In the genomic region with DNA sequence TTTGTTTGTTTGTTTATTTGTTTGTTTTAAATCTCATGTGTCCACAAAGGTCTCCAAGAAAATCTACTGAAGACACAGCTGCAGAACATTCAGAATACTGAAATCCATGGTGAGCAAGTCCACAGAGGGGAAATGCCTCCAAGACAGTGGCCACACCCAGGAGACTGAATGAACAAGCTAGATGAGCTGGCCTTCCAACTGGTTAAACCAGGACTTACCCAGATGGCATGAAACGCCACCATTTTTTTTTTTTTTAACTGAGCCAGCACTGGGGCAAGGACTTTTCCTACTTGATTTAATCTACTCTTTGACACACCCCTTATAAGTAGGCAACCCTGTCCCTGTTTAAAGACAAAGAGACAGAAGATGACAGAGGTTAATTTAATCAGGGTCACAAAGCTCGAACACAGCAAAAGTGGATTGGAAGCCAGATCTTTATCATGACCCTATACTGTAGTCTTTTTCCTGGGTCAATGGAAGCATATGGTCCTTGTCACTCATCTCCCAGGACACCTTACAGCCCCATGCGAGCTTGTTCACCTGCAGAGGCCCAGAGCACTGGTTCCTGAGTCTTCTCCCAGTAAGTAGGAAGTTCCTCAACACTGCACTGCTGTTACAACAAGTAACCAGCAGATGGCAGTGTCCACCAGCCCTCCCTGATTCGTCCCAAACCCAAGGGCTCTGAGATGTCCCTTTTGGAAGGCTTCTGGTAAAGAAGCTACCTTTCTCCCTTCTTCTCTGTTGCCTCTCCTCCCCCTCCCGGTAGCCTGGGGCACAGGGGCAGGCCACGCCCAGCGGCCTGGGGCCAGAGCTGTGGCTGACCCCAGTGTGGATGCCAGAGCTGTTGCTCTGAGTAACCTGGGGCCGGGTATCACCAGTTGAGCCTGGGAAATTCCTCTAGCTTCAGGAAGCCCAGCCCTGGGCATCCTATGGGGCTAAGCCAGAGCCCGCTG, we compare ENCODE assay signal across 8 cellular contexts. TPM values are rescaled to one million over a fixed set of nuclear protein-coding genes. Genes with fewer than 3 reads are reported as not detected.
DNase-seq lines count a peak whose midpoint lies in the region; ATAC-seq and TF ChIP-seq lines count a peak whose summit lies in the region.

No MANE protein-coding gene starts in this region.

- no peak overlapping the region for H3K27ac Mint-ChIP-seq in activated CD4-positive, alpha-beta T cell treated with anti-CD3 and anti-CD28 coated beads, Interleukin-2, amount 10 ng/mL, durations not matched to agents 24 days and 14 days

- peak; percentile 98 for TF ChIP-seq CTCF in AG09319 (IDR thresholded peaks at IDR 0.05; ENCODE audit: low read depth, low read length)
- TF ChIP-seq CTCF in lower leg skin (IDR thresholded peaks at IDR 0.05) = peak in 2 of 3 donors; percentile 56 to 61

- H3K4me3 ChIP-seq in lower leg skin (ENCODE audit: low read depth, poor library complexity, severe bottlenecking) = no peak overlapping the region

- H3K4me1 Mint-ChIP-seq in activated CD4-positive, alpha-beta T cell treated with anti-CD3 and anti-CD28 coated beads, Interleukin-2, amount 10 ng/mL, durations not matched to agents 24 days and 14 days = peaks cover 2% of the 10 kb centered on the region

- no peak overlapping the region for H3K4me3 Mint-ChIP-seq in activated CD4-positive, alpha-beta T cell treated with anti-CD3 and anti-CD28 coated beads, Interleukin-2, amount 10 ng/mL, durations not matched to agents 24 days and 14 days

- peaks cover 72% of the 10 kb centered on the region for H3K27me3 Mint-ChIP-seq in activated CD4-positive, alpha-beta T cell treated with anti-CD3 and anti-CD28 coated beads, Interleukin-2, amount 10 ng/mL, durations not matched to agents 24 days and 14 days

- peak; percentile 49 for DNase-seq in AG09319 (ENCODE audit: extremely low read depth, low read depth)
- peak; percentile 76 for DNase-seq in NCI-H2227 (lab: John Stamatoyannopoulos, UW; ENCODE audit: unreplicated experiment)
- DNase-seq in activated CD4-positive, alpha-beta T cell treated with anti-CD3 and anti-CD28 coated beads, Interleukin-2, amount 10 ng/mL, durations not matched to agents 24 days and 14 days = peak; percentile 90
- peak; percentile 70 to 80 for DNase-seq in dermis microvascular lymphatic vessel endothelial cell (ENCODE audit: low read depth in 2 of 2)
- DNase-seq in lower leg skin (ENCODE audit: low spot score in 2 of 2) = peak; percentile 71 to 94
- DNase-seq in stimulated activated CD8-positive, alpha-beta memory T cell treated with anti-CD3 and anti-CD28 coated beads, Interleukin-15, amount 100 ng/mL, for 4 hours (ENCODE audit: low read depth in 2 of 2) = peak; percentile 30 to 41

- no peak for TF ChIP-seq POLR2A in lower leg skin (IDR thresholded peaks at IDR 0.05)

- H3K9me3 Mint-ChIP-seq in activated CD4-positive, alpha-beta T cell treated with anti-CD3 and anti-CD28 coated beads, Interleukin-2, amount 10 ng/mL, durations not matched to agents 24 days and 14 days = no peaks in the 10 kb centered on the region

- H3K36me3 Mint-ChIP-seq in activated CD4-positive, alpha-beta T cell treated with anti-CD3 and anti-CD28 coated beads, Interleukin-2, amount 10 ng/mL, durations not matched to agents 24 days and 14 days (ENCODE audit: low read depth) = no peaks in the 10 kb centered on the region

- 17 to 22% methylated on average over 9 of the region's 9 CpGs for WGBS in lower leg skin, 2 donors

- peak; percentile 61 for ATAC-seq in GM18511 (IDR thresholded peaks at IDR 0.05; ENCODE audit: unreplicated experiment)
- ATAC-seq in HG03045 (IDR thresholded peaks at IDR 0.05; ENCODE audit: unreplicated experiment) = peak; percentile 69

- intact Hi-C loops in activated CD4-positive, alpha-beta T cell treated with anti-CD3 and anti-CD28 coated beads, Interleukin-2, amount 10 ng/mL, durations not matched to agents 24 days and 14 days (cut with micrococcal nuclease) = loop anchor here (1.0 to 10.0 kb wide), 5 partner anchors 10 to 457 kb away; a partner anchor contains a TSS
- intact Hi-C loops in lower leg skin (cut with DNase I; ENCODE audit: low total_unique reads) = loop anchor here (2.0 kb wide), 1 partner anchor 301 kb away; no protein-coding TSS in a partner anchor

RNA-seq across cellular contexts. Expression of a gene that starts 5.6 kb away (rescaled TPM):
- total RNA-seq in activated CD4-positive, alpha-beta T cell treated with anti-CD3 and anti-CD28 coated beads, Interleukin-2, amount 10 ng/mL, durations not matched to agents 24 days and 14 days = 0.26 TPM in 2 replicates
- 2.3 and 17.2 TPM in 2 replicates for total RNA-seq in dermis microvascular lymphatic vessel endothelial cell
- 1 to 10 TPM in 3 of 4 donors, under 1 TPM in 1; 0.80 to 3.7 (median 2.4) TPM for total RNA-seq in lower leg skin

RNA-seq across cellular contexts. Expression of a gene that starts 10.4 kb away (rescaled TPM):
- 7.1 and 8.9 TPM in 2 replicates for total RNA-seq in activated CD4-positive, alpha-beta T cell treated with anti-CD3 and anti-CD28 coated beads, Interleukin-2, amount 10 ng/mL, durations not matched to agents 24 days and 14 days
- total RNA-seq in dermis microvascular lymphatic vessel endothelial cell = 16.9 and 34.4 TPM in 2 replicates
- total RNA-seq in lower leg skin = 10 to 100 TPM; 30.4 to 44.6 (median 36.8) TPM

Comparison
In these comparisons a context has a peak if more than half of its experiments do, and no peak if none do; other contexts are left out.
1. DNase-seq: peak in every context shown above with its lines; median percentile 90 in activated CD4-positive, alpha-beta T cell treated with anti-CD3 and anti-CD28 coated beads, Interleukin-2, amount 10 ng/mL, durations not matched to agents 24 days and 14 days; 82 in lower leg skin; 76 in NCI-H2227; 75 in dermis microvascular lymphatic vessel endothelial cell; 49 in AG09319; 36 in stimulated activated CD8-positive, alpha-beta memory T cell treated with anti-CD3 and anti-CD28 coated beads, Interleukin-15, amount 100 ng/mL, for 4 hours.